Comparison of ENCODE assay signal across 1 cellular context in the genomic region with DNA sequence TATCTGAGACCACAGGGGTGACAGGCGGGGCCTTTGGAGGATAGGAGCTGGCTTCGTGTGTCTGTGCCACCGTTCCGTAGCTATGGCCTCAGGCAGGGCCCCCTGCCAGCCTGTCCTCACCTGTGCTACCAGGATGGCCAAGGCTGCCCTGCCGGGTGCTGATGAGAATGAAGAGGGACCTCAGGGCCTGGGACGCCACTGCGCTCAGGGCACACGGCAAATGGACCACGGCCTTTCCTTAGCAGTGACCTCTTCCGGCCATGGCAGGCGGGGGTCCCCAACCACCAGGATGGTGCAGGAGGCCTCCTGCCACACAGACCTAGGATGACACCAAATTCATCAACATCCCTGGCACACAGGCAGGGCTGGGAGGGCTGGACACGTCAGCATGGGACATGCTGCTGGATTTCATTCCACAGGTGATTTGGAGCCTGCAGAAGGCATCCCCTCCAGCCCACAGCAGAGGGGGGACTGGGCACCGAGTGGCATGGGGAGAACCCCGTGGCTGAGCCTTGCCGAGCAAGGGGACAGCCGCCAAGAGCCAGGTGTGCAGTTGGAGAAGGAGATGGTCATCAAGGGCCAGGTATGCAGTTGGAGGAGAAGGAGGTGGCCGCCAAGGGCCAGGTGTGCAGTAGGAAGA.
TF ChIP-seq lines count a peak whose summit lies in the region.

No MANE protein-coding gene starts in this region.

TF ChIP-seq in GM23338, 12 proteins besides CTCF, POLR2A, EP300 and RAD21 (continued from another document):
- TF ChIP-seq ZNF462 (CRISPR knock-in tag; IDR thresholded peaks at IDR 0.05) (no peak), STAT1 (IDR thresholded peaks at IDR 0.05; ENCODE audit: unreplicated experiment) (no peak), NANOG (IDR thresholded peaks at IDR 0.05; ENCODE audit: borderline replicate concordance) (no peak), ZNF331 (CRISPR knock-in tag; IDR thresholded peaks at IDR 0.05; ENCODE audit: low read depth) (no peak), POLR2AphosphoS5 (IDR thresholded peaks at IDR 0.05; ENCODE audit: low read depth) (no peak), EZH2phosphoT487 (IDR thresholded peaks at IDR 0.05; ENCODE audit: unreplicated experiment) (no peak), EZH2 (IDR thresholded peaks at IDR 0.05; ENCODE audit: low read depth, unreplicated experiment) (no peak), JUNB (IDR thresholded peaks at IDR 0.05; ENCODE audit: unreplicated experiment) (no peak)
- TF ChIP-seq, protein P1, sequence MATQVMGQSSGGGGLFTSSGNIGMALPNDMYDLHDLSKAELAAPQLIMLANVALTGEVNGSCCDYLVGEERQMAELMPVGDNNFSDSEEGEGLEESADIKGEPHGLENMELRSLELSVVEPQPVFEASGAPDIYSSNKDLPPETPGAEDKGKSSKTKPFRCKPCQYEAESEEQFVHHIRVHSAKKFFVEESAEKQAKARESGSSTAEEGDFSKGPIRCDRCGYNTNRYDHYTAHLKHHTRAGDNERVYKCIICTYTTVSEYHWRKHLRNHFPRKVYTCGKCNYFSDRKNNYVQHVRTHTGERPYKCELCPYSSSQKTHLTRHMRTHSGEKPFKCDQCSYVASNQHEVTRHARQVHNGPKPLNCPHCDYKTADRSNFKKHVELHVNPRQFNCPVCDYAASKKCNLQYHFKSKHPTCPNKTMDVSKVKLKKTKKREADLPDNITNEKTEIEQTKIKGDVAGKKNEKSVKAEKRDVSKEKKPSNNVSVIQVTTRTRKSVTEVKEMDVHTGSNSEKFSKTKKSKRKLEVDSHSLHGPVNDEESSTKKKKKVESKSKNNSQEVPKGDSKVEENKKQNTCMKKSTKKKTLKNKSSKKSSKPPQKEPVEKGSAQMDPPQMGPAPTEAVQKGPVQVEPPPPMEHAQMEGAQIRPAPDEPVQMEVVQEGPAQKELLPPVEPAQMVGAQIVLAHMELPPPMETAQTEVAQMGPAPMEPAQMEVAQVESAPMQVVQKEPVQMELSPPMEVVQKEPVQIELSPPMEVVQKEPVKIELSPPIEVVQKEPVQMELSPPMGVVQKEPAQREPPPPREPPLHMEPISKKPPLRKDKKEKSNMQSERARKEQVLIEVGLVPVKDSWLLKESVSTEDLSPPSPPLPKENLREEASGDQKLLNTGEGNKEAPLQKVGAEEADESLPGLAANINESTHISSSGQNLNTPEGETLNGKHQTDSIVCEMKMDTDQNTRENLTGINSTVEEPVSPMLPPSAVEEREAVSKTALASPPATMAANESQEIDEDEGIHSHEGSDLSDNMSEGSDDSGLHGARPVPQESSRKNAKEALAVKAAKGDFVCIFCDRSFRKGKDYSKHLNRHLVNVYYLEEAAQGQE (IDR thresholded peaks at IDR 0.05; ENCODE audit: unreplicated experiment): no peak
